ENCODE assay signal across 8 cellular contexts in genomic region chr19:9435279-9436268, GRCh38. TPM values are rescaled to one million over a fixed set of nuclear protein-coding genes. Genes with fewer than 3 reads are reported as not detected.
DNase-seq lines count a peak whose midpoint lies in the region; ATAC-seq and TF ChIP-seq lines count a peak whose summit lies in the region.

Gene ZNF266, minus strand, starts transcription at chr19:9435573. Its CDS starts 15,484 bp downstream, at chr19:9420089.

- ATAC-seq in GM18867 (IDR thresholded peaks at IDR 0.05; ENCODE audit: unreplicated experiment) = peak; percentile 90
- peak; percentile 81 for ATAC-seq in HG03108 (IDR thresholded peaks at IDR 0.05; ENCODE audit: unreplicated experiment)

- H4K20me1 ChIP-seq in smooth muscle cell (ENCODE audit: low read depth) = no peaks in the 10 kb centered on the region

- 20% methylated on average over 55 of the region's 56 CpGs for WGBS in smooth muscle cell (ENCODE audit: low lambda C conversion rate)

- H3K79me2 ChIP-seq in smooth muscle cell (ENCODE audit: low read depth) = peaks cover 29% of the 10 kb centered on the region

- in situ Hi-C loops in ACHN (cut with HindIII; ENCODE audit: low pct_ligation_motif_present, low pct_unique_long_range_greater_than_20kb, low sequenced_read_pairs) = no loop called here

- peak; percentile 60 for DNase-seq in ACHN
- DNase-seq in NCI-H2196 (lab: John Stamatoyannopoulos, UW; ENCODE audit: unreplicated experiment) = peak; percentile 93
- DNase-seq in breast epithelium (ENCODE audit: low spot score in 2 of 2) = peak; percentile 83 to 90
- peak; percentile 98 for DNase-seq in iPS-NIHi7 (ENCODE audit: extremely low spot score)
- peak; percentile 46 for DNase-seq in smooth muscle cell (lab: John Stamatoyannopoulos, UW; ENCODE audit: unreplicated experiment)

- no peaks in the 10 kb centered on the region for H3K4me1 ChIP-seq in breast epithelium
- H3K4me1 ChIP-seq in smooth muscle cell (ENCODE audit: low read depth) = peaks cover 7% of the 10 kb centered on the region

- no peak for TF ChIP-seq POLR2A in breast epithelium (IDR thresholded peaks at IDR 0.05)

- H3K4me2 ChIP-seq in smooth muscle cell = peak within 1 kb of the TSS; percentile 96

- H2AFZ ChIP-seq in smooth muscle cell (ENCODE audit: low read depth) = peak within 1 kb of the TSS; percentile 96

- intact Hi-C loops in breast epithelium (cut with DNase I; ENCODE audit: low total_unique reads) = no loop called here

- H3K27me3 ChIP-seq in breast epithelium = no peaks in the 10 kb centered on the region
- no peaks in the 10 kb centered on the region for H3K27me3 ChIP-seq in smooth muscle cell (ENCODE audit: low read depth)

- peak within 1 kb of the TSS; percentile 80 for H3K27ac ChIP-seq in VCaP
- H3K27ac ChIP-seq in breast epithelium = peak within 1 kb of the TSS; percentile 89 to 91
- peak within 1 kb of the TSS; percentile 72 for H3K27ac ChIP-seq in smooth muscle cell (ENCODE audit: low read depth)

- TF ChIP-seq CTCF in VCaP (conservative IDR thresholded peaks at IDR 0.05) (peak; percentile 58), breast epithelium (IDR thresholded peaks at IDR 0.05) (peak; percentile 85 to 95 (median 88)), smooth muscle cell (IDR thresholded peaks at IDR 0.05; ENCODE audit: borderline replicate concordance, insufficient read depth, poor library complexity, severe bottlenecking) (peak; percentile 42)

- H3K36me3 ChIP-seq in breast epithelium = peaks cover 3% of the 10 kb centered on the region
- peaks cover 9% of the 10 kb centered on the region for H3K36me3 ChIP-seq in smooth muscle cell (ENCODE audit: low read depth)

- H3F3A ChIP-seq in smooth muscle cell (ENCODE audit: low read depth) = no peaks in the 10 kb centered on the region

- H3K9me3 ChIP-seq in breast epithelium (peaks cover 0 to 2% of the 10 kb centered on the region in 2 donors), smooth muscle cell (replicated peaks; ENCODE audit: low read depth) (no peaks in the 10 kb centered on the region)

- peak within 1 kb of the TSS; percentile 91 for H3K9ac ChIP-seq in smooth muscle cell (ENCODE audit: low read depth)

- H3K4me3 ChIP-seq in breast epithelium (peak within 1 kb of the TSS; percentile 68 to 94 (median 74)), smooth muscle cell (peak within 1 kb of the TSS; percentile 76)

RNA-seq across cellular contexts. Expression of gene ZNF266, which starts in this region (rescaled TPM):
- total RNA-seq in breast epithelium = 10 to 100 TPM; 20.5 to 45.8 (median 44.2) TPM
- total RNA-seq in smooth muscle cell = 19.6 and 56.6 TPM in 2 replicates
- polyA plus RNA-seq in smooth muscle cell = 8.9 and 11.5 TPM in 2 replicates

Comparison
In these comparisons a context has a peak if more than half of its experiments do, and no peak if none do; other contexts are left out.
1. Peak in every context shown above with its lines: DNase-seq, ATAC-seq, H3K4me3 ChIP-seq and H3K27ac ChIP-seq.
2. DNase-seq: peak in every context shown above with its lines; median percentile 98 in iPS-NIHi7; 93 in NCI-H2196; 86 in breast epithelium; 60 in ACHN; 46 in smooth muscle cell.